ENCODE assay signal across 9 cellular contexts in genomic region chr11:86070435-86071056, GRCh38. TPM values are rescaled to one million over a fixed set of nuclear protein-coding genes. Genes with fewer than 3 reads are reported as not detected.
DNase-seq lines count a peak whose midpoint lies in the region; ATAC-seq, FAIRE-seq and TF ChIP-seq lines count a peak whose summit lies in the region.
"Had no signal": no experiment of that assay in that cellular context is flagged by ENCODE, and none has a peak within 500 bp of the region (broad histone marks: within the 10 kb centered on the region; RNA-seq: fewer than 3 reads in every experiment).

No MANE protein-coding gene starts in this region.

- H3K79me2 ChIP-seq in GM23338 (replicated peaks; ENCODE audit: insufficient read depth) = peaks cover 30% of the 10 kb centered on the region

- peak overlapping the region; percentile 66 for H3K4me2 ChIP-seq in GM23338

- no peak overlapping the region for H2AFZ ChIP-seq in GM23338

- peak overlapping the region; percentile 90; the same call in 1 of the 2 replicates for H3K9ac ChIP-seq in iPS-20b (ENCODE audit: low read depth, low read length)

- H3K36me3 Mint-ChIP-seq in GM23338 (ENCODE audit: low read depth) (peaks cover 4% of the 10 kb centered on the region), WTC11 (no peaks in the 10 kb centered on the region)

- no peaks in the 10 kb centered on the region for H3F3A ChIP-seq in GM23338 (replicated peaks; ENCODE audit: low read depth)

- no peak for TF ChIP-seq POLR2A in ovary (IDR thresholded peaks at IDR 0.05)

- H3K9me2 ChIP-seq in GM23338 (ENCODE audit: insufficient read depth) = no peaks in the 10 kb centered on the region

- H3K27me3 ChIP-seq in GM23338 (ENCODE audit: insufficient read depth) (no peaks in the 10 kb centered on the region), iPS-20b (ENCODE audit: insufficient read depth, low read length) (no peaks in the 10 kb centered on the region), small intestine (ENCODE audit: control insufficient read depth in 2 of 2, insufficient read depth in 2 of 2, low read length in 2 of 2) (no peaks in the 10 kb centered on the region), ovary (no peaks in the 10 kb centered on the region)

- intact Hi-C loops in ovary (cut with DNase I) = no loop called here

- peak overlapping the region; percentile 99 for H3K27ac ChIP-seq in GM23338 (ENCODE audit: low read depth)
- H3K27ac ChIP-seq in iPS-20b (ENCODE audit: low read length) = no peak overlapping the region
- H3K27ac ChIP-seq in small intestine (ENCODE audit: low read depth in 1 of 2, low read length in 1 of 2) = peak overlapping the region; percentile 41 to 98
- no peak overlapping the region for H3K27ac ChIP-seq in ovary

- H3K4me1 ChIP-seq in GM23338 (ENCODE audit: insufficient read depth) (peaks cover 24% of the 10 kb centered on the region), iPS-20b (ENCODE audit: insufficient read depth, low read length) (peaks cover 24% of the 10 kb centered on the region), small intestine (ENCODE audit: control insufficient read depth in 2 of 2, insufficient read depth in 1 of 2, low read depth in 1 of 2, low read length in 1 of 2) (no peaks in the 10 kb centered on the region), ovary (ENCODE audit: insufficient read depth) (peaks cover 6% of the 10 kb centered on the region)

- peaks cover 16% of the 10 kb centered on the region for H4K20me1 ChIP-seq in GM23338 (replicated peaks; ENCODE audit: insufficient read depth)

- no peaks in the 10 kb centered on the region for H3K36me3 ChIP-seq in GM23338 (ENCODE audit: insufficient read depth)
- no peaks in the 10 kb centered on the region for H3K36me3 ChIP-seq in iPS-20b (ENCODE audit: insufficient read depth, low read depth, low read length)
- no peaks in the 10 kb centered on the region for H3K36me3 ChIP-seq in small intestine (ENCODE audit: control insufficient read depth in 2 of 2, insufficient read depth in 2 of 2, low read length in 2 of 2)
- H3K36me3 ChIP-seq in ovary = no peaks in the 10 kb centered on the region

- H3K9me3 Mint-ChIP-seq in GM23338 (no peaks in the 10 kb centered on the region), WTC11 (no peaks in the 10 kb centered on the region)

- no peak for TF ChIP-seq EP300 in ovary (IDR thresholded peaks at IDR 0.05)

- CTCF ChIA-PET in WTC11 (lab: Charles Lee) = interaction anchor here (3.4 kb wide), 1 partner anchor 123 kb away, joined by 29 read pairs; no protein-coding TSS in a partner anchor

- no peak for FAIRE-seq in small intestine (lab: Jason Lieb, UNC)

- no peaks in the 10 kb centered on the region for H3K9me3 ChIP-seq in iPS-20b (ENCODE audit: insufficient read depth, low read depth, low read length)
- H3K9me3 ChIP-seq in small intestine (ENCODE audit: control insufficient read depth, low read depth) = no peaks in the 10 kb centered on the region
- no peaks in the 10 kb centered on the region for H3K9me3 ChIP-seq in ovary

- no peak for ATAC-seq in GM23338
- ATAC-seq in WTC11 = no peak
- no peak for ATAC-seq in left lobe of liver
- ATAC-seq in HG02798 (IDR thresholded peaks at IDR 0.05; ENCODE audit: poor library complexity, unreplicated experiment) = no peak
- ATAC-seq: activated CD8-positive, alpha-beta memory T cell treated with anti-CD3 and anti-CD28 coated beads, Interleukin-2, amount 10 ng/mL, durations not matched to agents 7 days and 5 days had no signal

- WGBS in small intestine, 3 donors = 66 to 93% (median 77%) methylated on average over 2 of the region's 2 CpGs
- WGBS in ovary, 3 donors = 69 to 72% (median 70%) methylated on average over 2 of the region's 2 CpGs

- POLR2A ChIA-PET in WTC11 (lab: Charles Lee) = no interaction called here

- DNase-seq in GM23338 (ENCODE audit: low spot score) = no peak
- no peak for DNase-seq in WTC11 (ENCODE audit: low spot score)
- DNase-seq in small intestine = no peak
- DNase-seq in left lobe of liver (ENCODE audit: low spot score) = no peak
- no peak for DNase-seq in ovary
- no peak for DNase-seq in GM19238 (ENCODE audit: insufficient read length, low spot score)
- DNase-seq: activated CD8-positive, alpha-beta memory T cell treated with anti-CD3 and anti-CD28 coated beads, Interleukin-2, amount 10 ng/mL, durations not matched to agents 7 days and 5 days had no signal

- H3K4me1 Mint-ChIP-seq in GM23338 = peaks cover 27% of the 10 kb centered on the region
- peaks cover 29% of the 10 kb centered on the region for H3K4me1 Mint-ChIP-seq in WTC11

- peak overlapping the region; percentile 74; the same call in 1 of the 3 replicates for H3K4me3 Mint-ChIP-seq in GM23338
- peak overlapping the region; percentile 45 for H3K4me3 Mint-ChIP-seq in WTC11

- H3K27me3 Mint-ChIP-seq in GM23338 (ENCODE audit: insufficient read depth, low read depth, poor library complexity) = peaks cover 6% of the 10 kb centered on the region
- no peaks in the 10 kb centered on the region for H3K27me3 Mint-ChIP-seq in WTC11 (ENCODE audit: low read depth)
- H3K27me3 Mint-ChIP-seq: activated CD8-positive, alpha-beta memory T cell treated with anti-CD3 and anti-CD28 coated beads, Interleukin-2, amount 10 ng/mL, durations not matched to agents 7 days and 5 days had no signal

- H3K27ac Mint-ChIP-seq in GM23338 (peak overlapping the region; percentile 98), WTC11 (peak overlapping the region; percentile 69)

- TF ChIP-seq CTCF in GM23338 (conservative IDR thresholded peaks at IDR 0.05; ENCODE audit: low read depth in 2 of 2) (no peak), WTC11 (IDR thresholded peaks at IDR 0.05) (no peak), ovary (IDR thresholded peaks at IDR 0.05) (no peak)

- H3K4me3 ChIP-seq in GM23338 (no peak overlapping the region), iPS-20b (ENCODE audit: low read length) (no peak overlapping the region), small intestine (ENCODE audit: low read depth in 1 of 2, low read length in 2 of 2) (no peak overlapping the region), ovary (no peak overlapping the region)

TF ChIP-seq in GM23338, 12 proteins besides CTCF, POLR2A, EP300 and RAD21 (continues in another document):
- TF ChIP-seq STAT1 (IDR thresholded peaks at IDR 0.05; ENCODE audit: unreplicated experiment) (no peak), CREB1 (CRISPR knock-in tag; IDR thresholded peaks at IDR 0.05; ENCODE audit: low read depth) (no peak), EZH2 (IDR thresholded peaks at IDR 0.05; ENCODE audit: low read depth, unreplicated experiment) (no peak), ZNF331 (CRISPR knock-in tag; IDR thresholded peaks at IDR 0.05; ENCODE audit: low read depth) (no peak)
- TF ChIP-seq, protein P1, sequence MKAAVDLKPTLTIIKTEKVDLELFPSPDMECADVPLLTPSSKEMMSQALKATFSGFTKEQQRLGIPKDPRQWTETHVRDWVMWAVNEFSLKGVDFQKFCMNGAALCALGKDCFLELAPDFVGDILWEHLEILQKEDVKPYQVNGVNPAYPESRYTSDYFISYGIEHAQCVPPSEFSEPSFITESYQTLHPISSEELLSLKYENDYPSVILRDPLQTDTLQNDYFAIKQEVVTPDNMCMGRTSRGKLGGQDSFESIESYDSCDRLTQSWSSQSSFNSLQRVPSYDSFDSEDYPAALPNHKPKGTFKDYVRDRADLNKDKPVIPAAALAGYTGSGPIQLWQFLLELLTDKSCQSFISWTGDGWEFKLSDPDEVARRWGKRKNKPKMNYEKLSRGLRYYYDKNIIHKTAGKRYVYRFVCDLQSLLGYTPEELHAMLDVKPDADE (IDR thresholded peaks at IDR 0.05) = no peak

TF ChIP-seq in WTC11, 78 proteins besides CTCF, POLR2A, EP300 and RAD21:
- TF ChIP-seq ZNF317 (CRISPR knock-in tag; IDR thresholded peaks at IDR 0.05; ENCODE audit: borderline replicate concordance, low read depth) (no peak), CREM (CRISPR knock-in tag; IDR thresholded peaks at IDR 0.05) (no peak), ZNF671 (CRISPR knock-in tag; IDR thresholded peaks at IDR 0.05) (no peak), ZNF263 (CRISPR knock-in tag; IDR thresholded peaks at IDR 0.05; ENCODE audit: low read depth) (no peak), FOXJ3 (CRISPR knock-in tag; IDR thresholded peaks at IDR 0.05; ENCODE audit: borderline replicate concordance) (no peak)

RNA-seq across cellular contexts. Expression of gene PICALM, which starts 1.7 kb away (rescaled TPM):
- 134 and 150 TPM in 2 replicates for total RNA-seq in GM23338 (2014; rRNA removed; shearing (Covaris generic))
- polyA plus RNA-seq in GM23338 (2016; fragmentation: Nextera tagmentation; extraction: Ambion mirVana) (21.0 and 27.9 TPM in 2 replicates), small intestine (100 to 1,000 TPM in 2 of 3 donors, 10 to 100 TPM in 1; 88.8 to 127 (median 106) TPM), ovary (100 to 1,000 TPM; 103 to 250 TPM)
- total RNA-seq in WTC11 (2021) (64.4 to 69.9 TPM (median 65.1 TPM) in 3 replicates), left lobe of liver (70.9 TPM), ovary (100 to 1,000 TPM; 176 to 274 (median 206) TPM)

Comparison
In these comparisons a context has a peak if more than half of its experiments do, and no peak if none do; other contexts are left out.
1. H3K27ac ChIP-seq: peak in GM23338 (single experiment) and small intestine (2 of 2); none in iPS-20b (single experiment) and ovary (0 of 2).